ENCODE assay signal across 8 cellular contexts in genomic region chr7:148698397-148699023, GRCh38. TPM values are rescaled to one million over a fixed set of nuclear protein-coding genes. Genes with fewer than 3 reads are reported as not detected.
DNase-seq lines count a peak whose midpoint lies in the region; ATAC-seq and TF ChIP-seq lines count a peak whose summit lies in the region.

Gene CUL1 (plus strand): TSS chr7:148698903. CDS start chr7:148730123, 31,220 bp downstream.

- peak; percentile 67 for TF ChIP-seq POLR2A in GM19099 (IDR thresholded peaks at IDR 0.05; ENCODE audit: extremely low read depth, insufficient read length, low read depth)

- TF ChIP-seq CTCF in BJ (IDR thresholded peaks at IDR 0.05; ENCODE audit: insufficient read depth, low read depth, low read length), result no peak

- CTCF ChIA-PET in BJ (lab: Yijun Ruan, JAX), result interaction anchor here (1.2 to 1.3 kb wide), 2 partner anchors 123 to 158 kb away, joined by 3 to 4 read pairs; no protein-coding TSS in a partner anchor

- no peak for DNase-seq in BJ (ENCODE audit: low read depth)
- peak; percentile 62 for DNase-seq in NCI-H774 (lab: John Stamatoyannopoulos, UW)
- peak in 2 of 3 experiments; percentile 54 to 74 for DNase-seq in activated CD8-positive, alpha-beta memory T cell treated with anti-CD3 and anti-CD28 coated beads for 48 hours (ENCODE audit: low read depth in 2 of 3, low spot score in 2 of 3)
- DNase-seq in mesenteric fat pad (ENCODE audit: low spot score), result peak; percentile 96
- peak; percentile 75 to 78 for DNase-seq in stimulated activated CD8-positive, alpha-beta memory T cell treated with anti-CD3 and anti-CD28 coated beads, Interleukin-15, amount 100 ng/mL, for 48 hours (ENCODE audit: low read depth in 2 of 2)

- POLR2A ChIA-PET in BJ (lab: Charles Lee), result interaction anchor here (1.0 kb wide), 1 partner anchor 216 kb away, joined by 7 read pairs; no protein-coding TSS in a partner anchor

- peak; percentile 73 for ATAC-seq in HG03354 (IDR thresholded peaks at IDR 0.05; ENCODE audit: poor library complexity, severe bottlenecking, unreplicated experiment)

- H3K27me3 ChIP-seq in BJ (ENCODE audit: control insufficient read depth, insufficient read depth, low read length) (no peaks in the 10 kb centered on the region), endocrine pancreas (ENCODE audit: control insufficient read depth, insufficient read depth, low read length) (no peaks in the 10 kb centered on the region)

- H3K9ac ChIP-seq in endocrine pancreas (ENCODE audit: control insufficient read depth, insufficient read depth, low read length), result peak within 1 kb of the TSS; percentile 91

- H3K36me3 ChIP-seq in BJ (ENCODE audit: control insufficient read depth, insufficient read depth, low read length) (no peaks in the 10 kb centered on the region), endocrine pancreas (ENCODE audit: control insufficient read depth, insufficient read depth, low read length) (no peaks in the 10 kb centered on the region)

- H3K4me3 ChIP-seq in BJ (ENCODE audit: low read depth, low read length) (peak within 1 kb of the TSS; percentile 87), endocrine pancreas (ENCODE audit: control insufficient read depth, insufficient read depth, low read length) (peak within 1 kb of the TSS; percentile 95)

- H3K4me1 ChIP-seq in endocrine pancreas (ENCODE audit: control insufficient read depth, insufficient read depth, low read length), result no peaks in the 10 kb centered on the region

- H3K9me3 ChIP-seq in endocrine pancreas (ENCODE audit: control insufficient read depth, low read length), result no peaks in the 10 kb centered on the region

RNA-seq across cellular contexts. Expression of gene CUL1, which starts in this region (rescaled TPM):
- 38.6 and 52.0 TPM in 2 replicates for polyA plus RNA-seq in BJ (2011; rRNA removed)
- 31.3 and 32.5 TPM in 2 replicates for polyA minus RNA-seq in BJ (2011; rRNA and poly(A)+ RNA removed)
- 50.6 TPM for total RNA-seq in mesenteric fat pad
